In genomic region chr6:107440935-107441334, GRCh38 we compare ENCODE assay signal across 8 cellular contexts.
"Had no signal": no experiment of that assay in that cellular context is flagged by ENCODE, and none has a peak within 500 bp of the region (broad histone marks: within the 10 kb centered on the region; RNA-seq: fewer than 3 reads in every experiment).

No MANE protein-coding gene starts in this region.

- FAIRE-seq: G401.6, GM12878, GM12891, GM12892, GM18507, GM19239 had no signal

- ATAC-seq: GM12878 had no signal

- DNase-seq: GDM1, GF-D8 had no signal
